In genomic region chr2:71685941-71686611, GRCh38 we compare ENCODE assay signal across 11 cellular contexts.
"Had no signal": no experiment of that assay in that cellular context is flagged by ENCODE, and none has a peak within 500 bp of the region (broad histone marks: within the 10 kb centered on the region; RNA-seq: fewer than 3 reads in every experiment).

No MANE protein-coding gene starts in this region.

- H3K4me1 Mint-ChIP-seq: activated CD8-positive, alpha-beta memory T cell treated with anti-CD3 and anti-CD28 coated beads, Interleukin-2, amount 10 ng/mL, durations not matched to agents 7 days and 5 days; activated naive CD8-positive, alpha-beta T cell treated with anti-CD3 and anti-CD28 coated beads, Interleukin-2, amount 10 ng/mL, durations not matched to agents 7 days and 5 days; stimulated activated naive B cell treated with anti-CD40 and anti-IgM and Interleukin-4, amounts not matched to agents 10 μg/mL and 1 μg/mL and 100 μg/mL, for 72 hours had no signal

- H3K4me3 Mint-ChIP-seq: activated CD8-positive, alpha-beta memory T cell treated with anti-CD3 and anti-CD28 coated beads, Interleukin-2, amount 10 ng/mL, durations not matched to agents 7 days and 5 days; activated naive CD8-positive, alpha-beta T cell treated with anti-CD3 and anti-CD28 coated beads, Interleukin-2, amount 10 ng/mL, durations not matched to agents 7 days and 5 days; activated T-cell treated with anti-CD3 and anti-CD28 coated beads, Interleukin-2, amount 50 U/mL, for 4 hours; effector memory CD8-positive, alpha-beta T cell; nephron; stimulated activated naive B cell treated with anti-CD40 and anti-IgM and Interleukin-4, amounts not matched to agents 10 μg/mL and 1 μg/mL and 100 μg/mL, for 72 hours had no signal

- DNase-seq: activated CD8-positive, alpha-beta memory T cell treated with anti-CD3 and anti-CD28 coated beads, Interleukin-2, amount 10 ng/mL, durations not matched to agents 7 days and 5 days; activated naive CD8-positive, alpha-beta T cell treated with anti-CD3 and anti-CD28 coated beads, Interleukin-2, amount 10 ng/mL, durations not matched to agents 7 days and 5 days; activated T-cell treated with anti-CD3 and anti-CD28 coated beads, Interleukin-2, amount 50 U/mL, for 4 hours; cortex of kidney; effector memory CD8-positive, alpha-beta T cell; mucosa of descending colon; SJCRH30; stimulated activated naive B cell treated with anti-CD40 and anti-IgM and Interleukin-4, amounts not matched to agents 10 μg/mL and 1 μg/mL and 100 μg/mL, for 72 hours had no signal

- H3K27me3 Mint-ChIP-seq: activated naive CD8-positive, alpha-beta T cell treated with anti-CD3 and anti-CD28 coated beads, Interleukin-2, amount 10 ng/mL, durations not matched to agents 7 days and 5 days had no signal

- H3K9me3 ChIP-seq: mucosa of descending colon, SJCRH30, suprapubic skin had no signal

- H3K27ac ChIP-seq: SJCRH30, suprapubic skin had no signal

- H3K27ac Mint-ChIP-seq: activated CD8-positive, alpha-beta memory T cell treated with anti-CD3 and anti-CD28 coated beads, Interleukin-2, amount 10 ng/mL, durations not matched to agents 7 days and 5 days; activated naive CD8-positive, alpha-beta T cell treated with anti-CD3 and anti-CD28 coated beads, Interleukin-2, amount 10 ng/mL, durations not matched to agents 7 days and 5 days; effector memory CD8-positive, alpha-beta T cell; nephron; stimulated activated naive B cell treated with anti-CD40 and anti-IgM and Interleukin-4, amounts not matched to agents 10 μg/mL and 1 μg/mL and 100 μg/mL, for 72 hours had no signal

- H3K27me3 ChIP-seq: SJCRH30, suprapubic skin had no signal

- H3K4me3 ChIP-seq: mucosa of descending colon, SJCRH30, smooth muscle cell, suprapubic skin had no signal

- ATAC-seq: activated CD8-positive, alpha-beta memory T cell treated with anti-CD3 and anti-CD28 coated beads, Interleukin-2, amount 10 ng/mL, durations not matched to agents 7 days and 5 days; activated T-cell treated with anti-CD3 and anti-CD28 coated beads, Interleukin-2, amount 50 U/mL, for 4 hours; effector memory CD8-positive, alpha-beta T cell; mucosa of descending colon; stimulated activated naive B cell treated with anti-CD40 and anti-IgM and Interleukin-4, amounts not matched to agents 10 μg/mL and 1 μg/mL and 100 μg/mL, for 72 hours had no signal

- H3K36me3 Mint-ChIP-seq: activated CD8-positive, alpha-beta memory T cell treated with anti-CD3 and anti-CD28 coated beads, Interleukin-2, amount 10 ng/mL, durations not matched to agents 7 days and 5 days; activated naive CD8-positive, alpha-beta T cell treated with anti-CD3 and anti-CD28 coated beads, Interleukin-2, amount 10 ng/mL, durations not matched to agents 7 days and 5 days; stimulated activated naive B cell treated with anti-CD40 and anti-IgM and Interleukin-4, amounts not matched to agents 10 μg/mL and 1 μg/mL and 100 μg/mL, for 72 hours had no signal

- H3K9me3 Mint-ChIP-seq: activated naive CD8-positive, alpha-beta T cell treated with anti-CD3 and anti-CD28 coated beads, Interleukin-2, amount 10 ng/mL, durations not matched to agents 7 days and 5 days; activated T-cell treated with anti-CD3 and anti-CD28 coated beads, Interleukin-2, amount 50 U/mL, for 4 hours; nephron had no signal

- H3K36me3 ChIP-seq: suprapubic skin had no signal
